In the genomic region with DNA sequence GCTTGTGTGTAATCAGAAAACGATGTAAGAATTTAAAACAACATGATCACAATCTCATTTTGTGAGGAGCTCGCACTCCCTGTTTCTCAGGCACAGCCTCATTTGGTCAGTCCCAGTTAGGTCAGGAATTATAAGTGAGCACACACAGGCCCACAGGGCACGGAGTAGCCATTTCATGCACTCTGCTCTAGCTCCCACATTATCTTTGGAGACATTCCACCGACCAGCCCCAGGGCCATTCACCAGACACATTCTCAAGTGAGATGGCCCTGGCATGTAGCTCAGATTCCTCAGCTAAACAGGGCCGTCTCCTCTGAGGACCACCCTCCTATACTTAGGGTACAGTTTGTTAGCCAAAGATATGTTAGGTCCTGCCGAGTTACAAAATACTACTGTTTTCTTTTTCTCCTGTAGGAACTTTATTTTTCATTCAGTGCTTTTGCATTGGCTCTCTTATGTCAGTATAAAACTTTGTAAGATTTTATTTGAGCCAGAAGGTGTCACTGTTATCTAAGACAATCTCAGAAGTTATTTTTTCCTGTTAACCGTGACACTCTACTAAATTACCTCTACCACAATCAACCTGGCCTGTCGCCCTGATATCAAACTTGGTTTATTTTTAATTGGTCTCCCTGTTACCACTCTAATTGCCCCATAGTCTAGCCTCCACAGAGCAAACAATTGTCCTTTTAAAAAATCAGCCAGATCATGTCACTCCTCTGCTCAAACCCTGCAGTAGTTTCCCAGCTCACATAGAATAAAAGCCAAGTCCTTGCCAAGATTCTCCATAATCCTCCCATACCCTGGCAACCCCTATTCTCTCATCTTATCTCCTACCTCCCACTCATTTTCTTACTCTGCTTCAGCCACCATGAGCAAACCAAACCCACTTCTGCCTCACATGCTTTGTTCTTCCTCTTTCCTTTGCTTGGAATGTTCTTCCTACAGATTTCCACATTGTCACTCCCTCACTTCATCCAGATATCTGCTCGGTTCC, we compare ENCODE assay signal across 8 cellular contexts.
DNase-seq lines count a peak whose midpoint lies in the region; ATAC-seq and TF ChIP-seq lines count a peak whose summit lies in the region.

No MANE protein-coding gene starts in this region.

- peak overlapping the region in 1 of 2 experiments; percentile 82 for H3K4ac ChIP-seq in mesenchymal stem cell (ENCODE audit: low read depth in 1 of 2, low read length in 2 of 2)

- H3K27me3 ChIP-seq in Karpas-422 (ENCODE audit: low read length) (no peaks in the 10 kb centered on the region), breast epithelium (no peaks in the 10 kb centered on the region), mesenchymal stem cell (ENCODE audit: control insufficient read depth in 1 of 2, insufficient read depth in 1 of 2, low read length in 2 of 2) (no peaks in the 10 kb centered on the region)

- H2BK120ac ChIP-seq in mesenchymal stem cell (ENCODE audit: low read depth, low read length), result no peak overlapping the region

- H2AFZ ChIP-seq in Karpas-422 (ENCODE audit: low read length) (no peak overlapping the region), mesenchymal stem cell (ENCODE audit: low read depth, low read length) (no peak overlapping the region)

- no peaks in the 10 kb centered on the region for H3K9me2 ChIP-seq in Karpas-422 (replicated peaks; ENCODE audit: insufficient read depth, low read length)

- no peak for TF ChIP-seq POLR2A in breast epithelium (IDR thresholded peaks at IDR 0.05)

- H2BK12ac ChIP-seq in mesenchymal stem cell (ENCODE audit: low read length in 2 of 2), result no peak overlapping the region

- H3K4me2 ChIP-seq in Karpas-422 (ENCODE audit: low read depth, low read length, poor library complexity, severe bottlenecking) (no peak overlapping the region), mesenchymal stem cell (ENCODE audit: low read length, poor library complexity, severe bottlenecking) (no peak overlapping the region)

- no peaks in the 10 kb centered on the region for H3K79me1 ChIP-seq in mesenchymal stem cell (replicated peaks; ENCODE audit: low read length, poor library complexity, severe bottlenecking)

- DNase-seq in CD1c-positive myeloid dendritic cell (ENCODE audit: extremely low spot score) (peak; percentile 71), Karpas-422 (peak; percentile 71), breast epithelium (ENCODE audit: low spot score in 2 of 2) (peak; percentile 64 to 73), mesenchymal stem cell (peak; percentile 20), inferior parietal cortex (ENCODE audit: extremely low spot score) (no peak)
- no peak for DNase-seq in stimulated activated CD4-positive, alpha-beta T cell treated with anti-CD3 and anti-CD28 coated beads, Interleukin-12 subunit alpha, Interleukin-12 subunit beta, amount 100 ng/mL, for 4 hours
- DNase-seq in effector CD8-positive, alpha-beta T cell (lab: John Stamatoyannopoulos, UW), result no peak

- TF ChIP-seq CTCF in breast epithelium (IDR thresholded peaks at IDR 0.05), result no peak

- H3K14ac ChIP-seq in mesenchymal stem cell (ENCODE audit: low read length in 2 of 2), result peak overlapping the region in 1 of 2 experiments; percentile 75

- no peak overlapping the region for H3K4me3 ChIP-seq in Karpas-422 (ENCODE audit: low read length)
- no peak overlapping the region for H3K4me3 ChIP-seq in breast epithelium
- peak overlapping the region in 1 of 2 experiments; percentile 48 for H3K4me3 ChIP-seq in mesenchymal stem cell (ENCODE audit: insufficient read depth in 1 of 2, low read depth in 1 of 2, low read length in 2 of 2)

- peak overlapping the region in 1 of 2 experiments; percentile 40 for H3K23ac ChIP-seq in mesenchymal stem cell (ENCODE audit: low read length in 2 of 2)

- no peak overlapping the region for H3K27ac ChIP-seq in Karpas-422 (ENCODE audit: low read length)
- peak overlapping the region; percentile 58 to 80 for H3K27ac ChIP-seq in breast epithelium
- H3K27ac ChIP-seq in mesenchymal stem cell (ENCODE audit: low read length, poor library complexity, severe bottlenecking), result peak overlapping the region; percentile 49

- H3K79me2 ChIP-seq in Karpas-422 (ENCODE audit: low read length), result no peaks in the 10 kb centered on the region

- no peak overlapping the region for H2BK5ac ChIP-seq in mesenchymal stem cell (ENCODE audit: low read depth, low read length, poor library complexity, severe bottlenecking)

- H3K36me3 ChIP-seq in Karpas-422 (ENCODE audit: insufficient read depth, low read length) (no peaks in the 10 kb centered on the region), breast epithelium (no peaks in the 10 kb centered on the region), mesenchymal stem cell (ENCODE audit: control insufficient read depth in 1 of 2, insufficient read depth in 2 of 2, low read depth in 1 of 2, low read length in 2 of 2) (peaks cover 2 to 6% of the 10 kb centered on the region in 2 experiments)

- no peaks in the 10 kb centered on the region for H4K20me1 ChIP-seq in Karpas-422 (ENCODE audit: insufficient read depth, low read depth, low read length)

- H3K9ac ChIP-seq in Karpas-422 (ENCODE audit: low read length) (no peak overlapping the region), mesenchymal stem cell (ENCODE audit: low read length) (peak overlapping the region; percentile 74)

- H3K9me3 ChIP-seq in Karpas-422 (ENCODE audit: low read length) (no peaks in the 10 kb centered on the region), breast epithelium (no peaks in the 10 kb centered on the region), mesenchymal stem cell (ENCODE audit: control insufficient read depth, low read length) (no peaks in the 10 kb centered on the region)

- H2BK15ac ChIP-seq in mesenchymal stem cell (ENCODE audit: low read depth, poor library complexity, severe bottlenecking), result no peak overlapping the region

- H3K18ac ChIP-seq in mesenchymal stem cell (ENCODE audit: low read depth in 1 of 2, low read length in 2 of 2), result no peak overlapping the region

- intact Hi-C loops in breast epithelium (cut with DNase I; ENCODE audit: low total_unique reads), result no loop called here

- H4K91ac ChIP-seq in mesenchymal stem cell (ENCODE audit: low read length), result no peak overlapping the region

- H3K4me1 ChIP-seq in Karpas-422 (ENCODE audit: low read length) (peaks cover 8% of the 10 kb centered on the region), breast epithelium (no peaks in the 10 kb centered on the region), mesenchymal stem cell (ENCODE audit: control insufficient read depth, insufficient read depth, low read depth, low read length) (peaks cover 3% of the 10 kb centered on the region)

- no peak for ATAC-seq in HG02840 (IDR thresholded peaks at IDR 0.05; ENCODE audit: low FRiP score, unreplicated experiment)

- WGBS in mesenchymal stem cell, result 54% methylated on average over 8 of the region's 9 CpGs

- no peak overlapping the region for H4K8ac ChIP-seq in mesenchymal stem cell (ENCODE audit: low read length)

- peak overlapping the region; percentile 16 for H2AK5ac ChIP-seq in mesenchymal stem cell (ENCODE audit: low read length, severe bottlenecking)

Comparison
In these comparisons a context has a peak if more than half of its experiments do, and no peak if none do; other contexts are left out.
1. DNase-seq: peak in CD1c-positive myeloid dendritic cell (single experiment), Karpas-422 (single experiment), breast epithelium (2 of 2) and mesenchymal stem cell (single experiment); none in inferior parietal cortex (single experiment), stimulated activated CD4-positive, alpha-beta T cell treated with anti-CD3 and anti-CD28 coated beads, Interleukin-12 subunit alpha, Interleukin-12 subunit beta, amount 100 ng/mL, for 4 hours (single experiment) and effector CD8-positive, alpha-beta T cell (single experiment).